ENCODE assay signal across 2 cellular contexts in the genomic region with DNA sequence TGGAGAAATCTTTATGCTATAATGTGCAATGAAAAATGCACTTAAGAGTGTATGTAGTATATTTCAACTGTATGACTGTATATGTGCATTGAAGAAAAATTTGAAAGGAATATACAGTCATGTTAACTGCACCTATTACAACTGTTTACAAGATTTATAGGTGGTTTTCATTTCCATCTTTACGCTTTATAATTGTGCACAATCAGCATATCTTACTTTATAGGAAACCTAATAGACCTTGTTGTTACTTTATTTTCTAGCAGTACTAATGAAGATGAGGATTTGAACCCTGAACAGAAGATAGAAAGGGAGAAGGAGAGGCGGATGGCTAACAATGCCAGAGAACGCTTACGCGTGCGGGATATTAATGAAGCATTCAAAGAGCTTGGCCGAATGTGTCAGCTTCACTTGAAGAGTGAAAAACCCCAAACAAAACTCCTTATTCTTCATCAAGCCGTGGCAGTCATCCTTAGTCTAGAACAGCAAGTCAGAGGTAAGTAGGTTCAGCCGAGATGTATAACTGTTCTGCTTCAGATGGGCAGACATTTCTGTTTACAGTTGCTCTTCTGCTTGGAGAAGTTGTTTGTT.
A peak's percentile ranks its signal among the peaks of the same experiment; 100 is the strongest.
TF ChIP-seq lines count a peak whose summit lies in the region.

No MANE protein-coding gene starts in this region.

TF ChIP-seq in IMR-90, 13 proteins besides CTCF, POLR2A, EP300 and RAD21:
- TF ChIP-seq CHD1 (IDR thresholded peaks at IDR 0.05; ENCODE audit: low read depth, low read length): no peak
- TF ChIP-seq MAFK (IDR thresholded peaks at IDR 0.05; ENCODE audit: low read depth, low read length): peak; percentile 95
- no peak for TF ChIP-seq MXI1 (IDR thresholded peaks at IDR 0.05; ENCODE audit: borderline replicate concordance, low read depth, low read length)
- no peak for TF ChIP-seq MAZ (IDR thresholded peaks at IDR 0.05; ENCODE audit: borderline replicate concordance, low read depth, low read length)
TF ChIP-seq in IMR-90: peak in this region for 1.

TF ChIP-seq in H1, 55 proteins besides CTCF, POLR2A, EP300 and RAD21:
- TF ChIP-seq SRF (IDR thresholded peaks at IDR 0.05; ENCODE audit: low read depth, low read length) (no peak), MAFK (IDR thresholded peaks at IDR 0.05; ENCODE audit: low read depth, low read length) (peak; percentile 56; the same call in 1 of the 2 replicates)
